In the genomic region with DNA sequence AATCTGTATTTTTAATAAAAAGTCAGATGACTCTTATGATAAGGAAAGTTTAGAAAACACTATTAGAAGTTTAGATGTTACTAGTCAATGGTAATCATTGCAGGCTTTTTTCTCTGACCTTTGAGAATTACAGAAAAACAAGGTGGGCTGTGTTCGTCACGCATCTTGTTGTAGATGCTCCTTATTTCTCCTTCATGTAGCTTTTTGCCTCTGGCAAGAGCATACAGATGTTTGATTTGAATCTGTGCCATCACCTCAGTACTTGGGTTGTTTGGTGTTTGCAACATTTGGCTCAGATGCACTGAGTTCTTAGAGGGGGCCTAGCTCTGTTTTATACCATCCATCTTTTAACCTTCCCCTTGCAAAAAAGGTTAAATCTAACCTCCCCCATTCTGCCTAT, we compare ENCODE assay signal across 27 cellular contexts. TPM values are rescaled to one million over a fixed set of nuclear protein-coding genes. Genes with fewer than 3 reads are reported as not detected.
"Had no signal": no experiment of that assay in that cellular context is flagged by ENCODE, and none has a peak within 500 bp of the region (broad histone marks: within the 10 kb centered on the region; RNA-seq: fewer than 3 reads in every experiment).

No MANE protein-coding gene starts in this region.

- H3K27ac ChIP-seq: dorsolateral prefrontal cortex, heart left ventricle, ovary, right atrium auricular region, stomach, thoracic aorta, transverse colon had no signal

- ATAC-seq: heart left ventricle; left colon; naive thymus-derived CD4-positive, alpha-beta T cell had no signal

- H3K4me1 ChIP-seq: heart left ventricle, right atrium auricular region, stomach, transverse colon had no signal

- H3K27me3 ChIP-seq: dorsolateral prefrontal cortex, heart left ventricle, ovary, right atrium auricular region, stomach, transverse colon had no signal

- H3K9me3 ChIP-seq: heart left ventricle, ovary, right atrium auricular region, stomach, thoracic aorta, transverse colon had no signal

- H3K36me3 ChIP-seq: heart left ventricle, ovary, right atrium auricular region, stomach, thoracic aorta, transverse colon had no signal

- H3K4me3 ChIP-seq: dorsolateral prefrontal cortex, heart left ventricle, ovary, right atrium auricular region, stomach, thoracic aorta, transverse colon had no signal

- DNase-seq: cortex of kidney; dorsolateral prefrontal cortex; effector CD8-positive, alpha-beta T cell; heart left ventricle; hippocampal formation; left colon; mammary epithelial cell; naive thymus-derived CD4-positive, alpha-beta T cell; nephron progenitor cell; ovary; small intestine; stimulated activated CD4-positive, alpha-beta T cell treated with anti-CD3 and anti-CD28 coated beads, Interleukin-12 subunit alpha, Interleukin-12 subunit beta, amount 100 ng/mL, for 4 hours; stimulated activated naive CD4-positive, alpha-beta T cell; stomach; substantia nigra; transverse colon had no signal

- FAIRE-seq: frontal cortex, small intestine had no signal

RNA-seq across cellular contexts. Expression of a gene that starts 11.5 kb away (rescaled TPM):
- total RNA-seq: frontal cortex; glomerular endothelial cell; heart left ventricle; kidney epithelial cell; left colon; liver; mammary epithelial cell; mesenteric fat pad; mononuclear cell; naive thymus-derived CD4-positive, alpha-beta T cell; ovary; posterior vena cava; right atrium auricular region; stomach; thoracic aorta; transverse colon; ureter had no signal
- polyA plus RNA-seq: esophagus; heart left ventricle; liver; mammary epithelial cell; naive thymus-derived CD4-positive, alpha-beta T cell; ovary; small intestine; stomach had no signal
